In the genomic region with DNA sequence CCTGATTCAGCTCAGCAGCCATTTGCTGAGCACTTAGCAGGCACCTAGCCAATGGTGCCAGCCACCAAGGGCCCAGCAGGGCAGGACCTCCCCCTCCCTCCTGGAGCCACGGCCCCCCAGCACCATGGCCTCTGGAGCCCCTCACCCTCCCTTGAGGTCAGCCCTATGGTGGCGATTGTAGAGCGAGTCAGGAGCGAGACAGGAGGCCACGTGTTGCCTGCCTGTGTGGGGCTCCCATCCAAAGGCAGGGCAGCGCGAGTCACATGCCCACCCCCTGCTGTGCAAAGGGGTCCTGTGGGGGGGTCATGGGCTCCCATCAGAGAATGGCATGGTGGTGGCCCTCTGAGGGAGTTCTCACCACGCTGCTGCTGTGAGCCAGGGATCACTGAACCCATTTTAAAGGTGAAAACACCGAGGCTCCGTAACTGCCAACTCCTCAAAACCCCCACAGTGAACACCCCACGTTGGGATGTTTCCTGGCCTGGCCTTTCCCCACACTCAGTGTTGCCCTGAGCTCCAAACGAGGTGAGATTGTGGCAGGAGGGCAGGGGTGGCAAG, we compare ENCODE assay signal across 1 cellular context.
TF ChIP-seq lines count a peak whose summit lies in the region.

No MANE protein-coding gene starts in this region.

TF ChIP-seq in H1, 55 proteins besides CTCF, POLR2A, EP300 and RAD21:
- TF ChIP-seq POLR2AphosphoS5 (IDR thresholded peaks at IDR 0.05; ENCODE audit: low read depth, low read length) (no peak), TAF7 (optimal IDR thresholded peaks at IDR 0.05; ENCODE audit: borderline replicate concordance, low read depth, low read length) (no peak), HDAC6 (IDR thresholded peaks at IDR 0.05; ENCODE audit: low read depth, low read length) (no peak), NANOG (IDR thresholded peaks at IDR 0.05; ENCODE audit: insufficient read depth, low read depth, low read length, poor library complexity, severe bottlenecking) (no peak), BACH1 (IDR thresholded peaks at IDR 0.05; ENCODE audit: low read length) (no peak), NRF1 (IDR thresholded peaks at IDR 0.05; ENCODE audit: low read depth, low read length) (no peak), CEBPB (IDR thresholded peaks at IDR 0.05; ENCODE audit: low read depth, low read length) (no peak), BRCA1 (IDR thresholded peaks at IDR 0.05; ENCODE audit: low read depth, low read length) (no peak), CREB1 (IDR thresholded peaks at IDR 0.05) (no peak), EGR1 (IDR thresholded peaks at IDR 0.05; ENCODE audit: borderline replicate concordance, low read depth, low read length) (no peak), KDM4A (IDR thresholded peaks at IDR 0.05; ENCODE audit: low read depth, low read length, severe bottlenecking) (no peak), FOSL1 (IDR thresholded peaks at IDR 0.05; ENCODE audit: insufficient read depth, low read depth, low read length) (no peak), SUZ12 (IDR thresholded peaks at IDR 0.05; ENCODE audit: low read length) (no peak), POU5F1 (IDR thresholded peaks at IDR 0.05; ENCODE audit: low read depth, low read length) (no peak)
TF ChIP-seq in H1: peak in this region for 0.
